ENCODE assay signal across 15 cellular contexts in the genomic region with DNA sequence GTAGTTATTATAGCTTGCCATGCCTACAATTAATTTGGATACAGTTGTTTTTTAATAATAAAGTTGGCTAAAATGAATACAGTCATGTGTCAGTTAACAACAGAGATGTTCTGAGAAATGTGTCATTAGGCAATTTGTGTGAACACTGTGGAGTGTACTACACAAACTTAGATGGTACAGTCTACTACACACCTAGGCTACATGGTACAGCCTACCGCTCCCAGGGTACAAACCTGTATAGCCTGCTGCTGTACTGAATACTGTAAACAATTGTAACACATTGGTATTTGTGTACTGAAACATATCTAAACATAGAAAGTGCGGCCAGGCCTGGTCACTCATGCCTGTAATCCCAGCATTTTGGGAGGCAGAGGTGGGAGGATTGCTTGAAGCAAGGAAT. TPM values are rescaled to one million over a fixed set of nuclear protein-coding genes. Genes with fewer than 3 reads are reported as not detected.
A peak's percentile ranks its signal among the peaks of the same experiment; 100 is the strongest.
DNase-seq lines count a peak whose midpoint lies in the region; ATAC-seq and TF ChIP-seq lines count a peak whose summit lies in the region.
"Had no signal": no experiment of that assay in that cellular context is flagged by ENCODE, and none has a peak within 500 bp of the region (broad histone marks: within the 10 kb centered on the region; RNA-seq: fewer than 3 reads in every experiment).

No MANE protein-coding gene starts in this region.

- H3K27me3 ChIP-seq in CD4-positive, alpha-beta T cell (ENCODE audit: control insufficient read depth, insufficient read depth, low read length): no peaks in the 10 kb centered on the region
- H3K27me3 ChIP-seq in prostate gland (replicated peaks; ENCODE audit: insufficient read depth): no peaks in the 10 kb centered on the region

- TF ChIP-seq CTCF in CD4-positive, alpha-beta T cell (IDR thresholded peaks at IDR 0.05): no peak
- no peak for TF ChIP-seq CTCF in prostate gland (IDR thresholded peaks at IDR 0.05)

- no peaks in the 10 kb centered on the region for H3K36me3 ChIP-seq in prostate gland

- POLR2A ChIA-PET in activated CD4-positive, alpha-beta T cell treated with anti-CD3 and anti-CD28 coated beads, Interleukin-2, amount 10 ng/mL, durations not matched to agents 7 days and 5 days (lab: Charles Lee): interaction anchor here (1.5 kb wide), 1 partner anchor 50 kb away, joined by 8 read pairs; a partner anchor contains a TSS
- POLR2A ChIA-PET in CD4-positive, alpha-beta T cell (lab: Charles Lee): interaction anchor here (1.0 to 3.1 kb wide), 4 partner anchors 10 to 54 kb away, joined by 3 to 68 read pairs (median 14); a partner anchor contains a TSS

- CTCF ChIA-PET in activated CD4-positive, alpha-beta T cell treated with anti-CD3 and anti-CD28 coated beads, Interleukin-2, amount 10 ng/mL, durations not matched to agents 7 days and 5 days (lab: Charles Lee): interaction anchor here (1.4 to 1.8 kb wide), 2 partner anchors 9 to 487 kb away, joined by 5 to 10 read pairs; no protein-coding TSS in a partner anchor
- CTCF ChIA-PET in CD4-positive, alpha-beta T cell (lab: Charles Lee): interaction anchor here (1.7 kb wide), 1 partner anchor 10 kb away, joined by 4 read pairs; no protein-coding TSS in a partner anchor

- no peak for ATAC-seq in CD4-positive, alpha-beta T cell (ENCODE audit: poor library complexity)
- ATAC-seq in effector memory CD8-positive, alpha-beta T cell (replicated peaks): no peak
- ATAC-seq in HG02970 (IDR thresholded peaks at IDR 0.05; ENCODE audit: low FRiP score, unreplicated experiment): no peak
- ATAC-seq: GM12878, GM23338 had no signal

- H3K9me3 ChIP-seq in CD4-positive, alpha-beta T cell (ENCODE audit: control insufficient read depth, low read length): peaks cover 15% of the 10 kb centered on the region
- no peaks in the 10 kb centered on the region for H3K9me3 ChIP-seq in prostate gland

- peaks cover 51% of the 10 kb centered on the region for H3K4me1 Mint-ChIP-seq in activated CD4-positive, alpha-beta T cell treated with anti-CD3 and anti-CD28 coated beads, Interleukin-2, amount 10 ng/mL, durations not matched to agents 7 days and 5 days
- H3K4me1 Mint-ChIP-seq in CD4-positive, alpha-beta T cell (ENCODE audit: low read depth): peaks cover 53% of the 10 kb centered on the region
- H3K4me1 Mint-ChIP-seq in effector memory CD8-positive, alpha-beta T cell (ENCODE audit: low read depth in 2 of 2): peaks cover 18 to 22% of the 10 kb centered on the region in 2 donors

- H3K36me3 Mint-ChIP-seq in activated CD4-positive, alpha-beta T cell treated with anti-CD3 and anti-CD28 coated beads, Interleukin-2, amount 10 ng/mL, durations not matched to agents 7 days and 5 days (ENCODE audit: low read depth): peaks cover 40% of the 10 kb centered on the region
- H3K36me3 Mint-ChIP-seq in CD4-positive, alpha-beta T cell (ENCODE audit: low read depth): peaks cover 8% of the 10 kb centered on the region
- peaks cover 9% of the 10 kb centered on the region for H3K36me3 Mint-ChIP-seq in effector memory CD8-positive, alpha-beta T cell (ENCODE audit: insufficient read depth)

- H3K4me3 ChIP-seq in prostate gland: no peak overlapping the region
- H3K4me3 ChIP-seq: GM12878, GM23338 had no signal

- 78% methylated on average over 2 of the region's 2 CpGs for WGBS in prostate gland

- peak overlapping the region; percentile 88 for H3K27ac Mint-ChIP-seq in activated CD4-positive, alpha-beta T cell treated with anti-CD3 and anti-CD28 coated beads, Interleukin-2, amount 10 ng/mL, durations not matched to agents 7 days and 5 days
- peak overlapping the region; percentile 91 for H3K27ac Mint-ChIP-seq in CD4-positive, alpha-beta T cell
- peak overlapping the region; percentile 80 to 90 for H3K27ac Mint-ChIP-seq in effector memory CD8-positive, alpha-beta T cell
- H3K27ac Mint-ChIP-seq: GM23338 had no signal

- H3K4me3 Mint-ChIP-seq in activated CD4-positive, alpha-beta T cell treated with anti-CD3 and anti-CD28 coated beads, Interleukin-2, amount 10 ng/mL, durations not matched to agents 7 days and 5 days: no peak overlapping the region
- no peak overlapping the region for H3K4me3 Mint-ChIP-seq in CD4-positive, alpha-beta T cell
- H3K4me3 Mint-ChIP-seq in effector memory CD8-positive, alpha-beta T cell: no peak overlapping the region
- H3K4me3 Mint-ChIP-seq: GM23338 had no signal

- H3K4me1 ChIP-seq in prostate gland (replicated peaks): no peaks in the 10 kb centered on the region

- TF ChIP-seq POLR2A in prostate gland (IDR thresholded peaks at IDR 0.05): no peak

- intact Hi-C loops in CD4-positive, alpha-beta T cell (cut with DNase I, micrococcal nuclease): no loop called here
- intact Hi-C loops in prostate gland (cut with DNase I): loop anchor here (5.0 kb wide), 1 partner anchor 472 kb away; no protein-coding TSS in a partner anchor

- peaks cover 4% of the 10 kb centered on the region for H3K27me3 Mint-ChIP-seq in activated CD4-positive, alpha-beta T cell treated with anti-CD3 and anti-CD28 coated beads, Interleukin-2, amount 10 ng/mL, durations not matched to agents 7 days and 5 days
- no peaks in the 10 kb centered on the region for H3K27me3 Mint-ChIP-seq in CD4-positive, alpha-beta T cell
- H3K27me3 Mint-ChIP-seq in effector memory CD8-positive, alpha-beta T cell: no peaks in the 10 kb centered on the region

- peaks cover 44% of the 10 kb centered on the region for H3K9me3 Mint-ChIP-seq in activated CD4-positive, alpha-beta T cell treated with anti-CD3 and anti-CD28 coated beads, Interleukin-2, amount 10 ng/mL, durations not matched to agents 7 days and 5 days
- peaks cover 14% of the 10 kb centered on the region for H3K9me3 Mint-ChIP-seq in CD4-positive, alpha-beta T cell
- peaks cover 6 to 7% of the 10 kb centered on the region in 2 donors for H3K9me3 Mint-ChIP-seq in effector memory CD8-positive, alpha-beta T cell

- H3K27ac ChIP-seq in CD4-positive, alpha-beta T cell (ENCODE audit: low read depth, low read length): no peak overlapping the region
- peak overlapping the region in 1 of 2 donors; percentile 36 for H3K27ac ChIP-seq in prostate gland
- H3K27ac ChIP-seq: 22Rv1 had no signal

- DNase-seq in activated CD4-positive, alpha-beta T cell treated with anti-CD3 and anti-CD28 coated beads, Interleukin-2, amount 10 ng/mL, durations not matched to agents 7 days and 5 days: no peak
- DNase-seq in activated CD4-positive, alpha-beta T cell treated with anti-CD3 and anti-CD28 coated beads for 1 hour: no peak
- DNase-seq in CD4-positive, alpha-beta T cell: no peak
- no peak for DNase-seq in effector memory CD8-positive, alpha-beta T cell
- DNase-seq in prostate gland (ENCODE audit: low spot score) (peak; percentile 38), occipital lobe (lab: John Stamatoyannopoulos, UW) (no peak)
- DNase-seq: CD4-positive, CD25-positive, alpha-beta regulatory T cell; DMS79; H7; IMR-90 had no signal

RNA-seq across cellular contexts. Expression of a gene that starts 50.2 kb away (rescaled TPM):
- 10 to 100 TPM; 16.9 to 18.1 TPM for total RNA-seq in activated CD4-positive, alpha-beta T cell treated with anti-CD3 and anti-CD28 coated beads, Interleukin-2, amount 10 ng/mL, durations not matched to agents 7 days and 5 days
- 100 to 1,000 TPM; 324 TPM for total RNA-seq in CD4-positive, alpha-beta T cell
- total RNA-seq in prostate gland (10 to 100 TPM; 39.6 to 58.1 TPM), occipital lobe (66.6 TPM)

RNA-seq across cellular contexts. Expression of a gene that starts 59.3 kb away (rescaled TPM):
- 1 to 10 TPM; 2.6 to 3.3 TPM for total RNA-seq in activated CD4-positive, alpha-beta T cell treated with anti-CD3 and anti-CD28 coated beads, Interleukin-2, amount 10 ng/mL, durations not matched to agents 7 days and 5 days
- total RNA-seq in CD4-positive, alpha-beta T cell: under 1 TPM; 0.63 to 0.95 TPM
- total RNA-seq in prostate gland (100 to 1,000 TPM; 228 to 266 TPM), occipital lobe (1.9 TPM)
- total RNA-seq: G401 had no signal

Comparison
In these comparisons a context has a peak if more than half of its experiments do, and no peak if none do; other contexts are left out.
1. RNA of a gene that starts 59.3 kb away (total RNA-seq): 228 to 266 TPM in prostate gland; 2.6 to 3.3 TPM in activated CD4-positive, alpha-beta T cell treated with anti-CD3 and anti-CD28 coated beads, Interleukin-2, amount 10 ng/mL, durations not matched to agents 7 days and 5 days, 1.9 TPM in occipital lobe (single experiment) and 0.63 to 0.95 TPM in CD4-positive, alpha-beta T cell; every median in the first group is over 10 times any median in the second.
2. Peak in every context shown above with its lines, with median percentiles within 50 percentile points of each other: H3K27ac Mint-ChIP-seq.